17 cellular contexts compared by ENCODE assay signal in genomic region chr13:94558721-94559120, GRCh38. TPM values are rescaled to one million over a fixed set of nuclear protein-coding genes. Genes with fewer than 3 reads are reported as not detected.
DNase-seq lines count a peak whose midpoint lies in the region; ATAC-seq and TF ChIP-seq lines count a peak whose summit lies in the region.
"Had no signal": no experiment of that assay in that cellular context is flagged by ENCODE, and none has a peak within 500 bp of the region (broad histone marks: within the 10 kb centered on the region; RNA-seq: fewer than 3 reads in every experiment).

No MANE protein-coding gene starts in this region.

- H3K27ac ChIP-seq in A673 (ENCODE audit: low read depth, low read length, poor library complexity, severe bottlenecking) = no peak overlapping the region
- H3K27ac ChIP-seq in CD4-positive, alpha-beta T cell (ENCODE audit: low read depth, low read length) = no peak overlapping the region
- H3K27ac ChIP-seq: coronary artery, GM23248, neural progenitor cell, right atrium auricular region, thoracic aorta had no signal

- H3K4me3 Mint-ChIP-seq in CD4-positive, alpha-beta T cell = peak overlapping the region; percentile 55
- peak overlapping the region; percentile 59 for H3K4me3 Mint-ChIP-seq in T-helper 1 cell treated with Interleukin-12 subunit alpha and Interleukin-12 subunit beta and Interleukin-4 antibody, amounts not matched to agents 30 μg/mL and 1 μg/mL, for 36 hours
- H3K4me3 Mint-ChIP-seq: neural progenitor cell had no signal

- BruUV-seq in A673 (replicated peaks; lab: Mats Ljungman, UMichigan) = no TSS peak

- no peaks in the 10 kb centered on the region for H3K36me3 Mint-ChIP-seq in CD4-positive, alpha-beta T cell (ENCODE audit: low read depth)
- peaks cover 18% of the 10 kb centered on the region for H3K36me3 Mint-ChIP-seq in T-helper 1 cell treated with Interleukin-12 subunit alpha and Interleukin-12 subunit beta and Interleukin-4 antibody, amounts not matched to agents 30 μg/mL and 1 μg/mL, for 36 hours (ENCODE audit: low read depth)
- H3K36me3 Mint-ChIP-seq: neural progenitor cell had no signal

- peak overlapping the region; percentile 79 for H3K27ac Mint-ChIP-seq in CD4-positive, alpha-beta T cell
- peak overlapping the region; percentile 83 for H3K27ac Mint-ChIP-seq in T-helper 1 cell treated with Interleukin-12 subunit alpha and Interleukin-12 subunit beta and Interleukin-4 antibody, amounts not matched to agents 30 μg/mL and 1 μg/mL, for 36 hours
- H3K27ac Mint-ChIP-seq: neural progenitor cell had no signal

- peak; percentile 17 for DNase-seq in A673 (ENCODE audit: low spot score)
- no peak for DNase-seq in CD4-positive, alpha-beta T cell
- peak; percentile 5 for DNase-seq in choroid plexus epithelial cell (ENCODE audit: low read depth)
- no peak for DNase-seq in dermis blood vessel endothelial cell
- DNase-seq in DMS79 (lab: John Stamatoyannopoulos, UW) = no peak
- DNase-seq in SHP77 treated with DMSO at 0.1 percent for 48 hours (lab: John Stamatoyannopoulos, UW) = no peak
- DNase-seq: C1 segment of cervical spinal cord, GM23248, mesenchymal stem cell, NCI-H2029 treated with DMSO at 0.1 percent for 48 hours, NCI-H524 treated with DMSO at 0.1 percent for 48 hours had no signal

- intact Hi-C loops in A673 (cut with micrococcal nuclease; ENCODE audit: unreplicated experiment) = no loop called here
- intact Hi-C loops in CD4-positive, alpha-beta T cell (cut with DNase I, micrococcal nuclease) = loop anchor here in 1 of 2 experiments (10.0 kb wide), 1 partner anchor 626 kb away; no protein-coding TSS in a partner anchor

- H3K27me3 ChIP-seq in A673 (replicated peaks; ENCODE audit: insufficient read depth, low read depth, low read length, poor library complexity) = no peaks in the 10 kb centered on the region
- H3K27me3 ChIP-seq in CD4-positive, alpha-beta T cell (ENCODE audit: control insufficient read depth, insufficient read depth, low read length) = no peaks in the 10 kb centered on the region
- H3K27me3 ChIP-seq: neural progenitor cell, right atrium auricular region had no signal

- TF ChIP-seq CTCF in A673 (conservative IDR thresholded peaks at IDR 0.05; ENCODE audit: low read depth, low read length) = no peak
- TF ChIP-seq CTCF in CD4-positive, alpha-beta T cell (IDR thresholded peaks at IDR 0.05) = no peak
- no peak for TF ChIP-seq CTCF in choroid plexus epithelial cell (conservative IDR thresholded peaks at IDR 0.05; ENCODE audit: low read depth, low read length)

- POLR2A ChIA-PET in A673 (lab: Charles Lee; ENCODE audit: low non-redundant PET) = no interaction called here
- POLR2A ChIA-PET in CD4-positive, alpha-beta T cell (lab: Charles Lee) = no interaction called here

- peaks cover 27% of the 10 kb centered on the region for H3K4me1 Mint-ChIP-seq in CD4-positive, alpha-beta T cell (ENCODE audit: low read depth)
- H3K4me1 Mint-ChIP-seq in T-helper 1 cell treated with Interleukin-12 subunit alpha and Interleukin-12 subunit beta and Interleukin-4 antibody, amounts not matched to agents 30 μg/mL and 1 μg/mL, for 36 hours (ENCODE audit: low read depth) = peaks cover 23% of the 10 kb centered on the region

- ATAC-seq in CD4-positive, alpha-beta T cell (ENCODE audit: poor library complexity) = peak; percentile 56
- no peak for ATAC-seq in HG03139 (IDR thresholded peaks at IDR 0.05; ENCODE audit: unreplicated experiment)

- CTCF ChIA-PET in A673 (lab: Charles Lee) = no interaction called here
- CTCF ChIA-PET in CD4-positive, alpha-beta T cell (lab: Charles Lee) = no interaction called here

- H3K9me3 Mint-ChIP-seq in CD4-positive, alpha-beta T cell = no peaks in the 10 kb centered on the region
- H3K9me3 Mint-ChIP-seq in T-helper 1 cell treated with Interleukin-12 subunit alpha and Interleukin-12 subunit beta and Interleukin-4 antibody, amounts not matched to agents 30 μg/mL and 1 μg/mL, for 36 hours = peaks cover 9% of the 10 kb centered on the region
- H3K9me3 Mint-ChIP-seq: neural progenitor cell had no signal

- H3K9me3 ChIP-seq in A673 (ENCODE audit: low read depth, low read length, poor library complexity, severe bottlenecking) = no peaks in the 10 kb centered on the region
- no peaks in the 10 kb centered on the region for H3K9me3 ChIP-seq in CD4-positive, alpha-beta T cell (ENCODE audit: control insufficient read depth, low read length)
- H3K9me3 ChIP-seq: right atrium auricular region, thoracic aorta had no signal

- no peaks in the 10 kb centered on the region for H3K27me3 Mint-ChIP-seq in CD4-positive, alpha-beta T cell
- no peaks in the 10 kb centered on the region for H3K27me3 Mint-ChIP-seq in T-helper 1 cell treated with Interleukin-12 subunit alpha and Interleukin-12 subunit beta and Interleukin-4 antibody, amounts not matched to agents 30 μg/mL and 1 μg/mL, for 36 hours (ENCODE audit: low read depth)

- H3K4me1 ChIP-seq in A673 (ENCODE audit: insufficient read depth, low read length, poor library complexity, severe bottlenecking) = no peaks in the 10 kb centered on the region
- H3K4me1 ChIP-seq: neural progenitor cell, right atrium auricular region had no signal

- H3K36me3 ChIP-seq in A673 (ENCODE audit: insufficient read depth, low read length, poor library complexity, severe bottlenecking) = no peaks in the 10 kb centered on the region
- H3K36me3 ChIP-seq: neural progenitor cell, right atrium auricular region, thoracic aorta had no signal

- H3K4me3 ChIP-seq in A673 (ENCODE audit: low read depth, low read length, poor library complexity, severe bottlenecking) (no peak overlapping the region), choroid plexus epithelial cell (ENCODE audit: low read depth, low read length) (no peak overlapping the region)
- H3K4me3 ChIP-seq: coronary artery, GM23248, neural progenitor cell, right atrium auricular region, thoracic aorta had no signal

RNA-seq across cellular contexts. Expression of gene TGDS, which starts 37.2 kb away (rescaled TPM):
- total RNA-seq in A673 (2021) (8.0 and 9.0 TPM in 2 replicates), dermis blood vessel endothelial cell (13.1 and 15.0 TPM in 2 replicates)
- 1 to 10 TPM; 4.1 to 4.6 TPM for total RNA-seq in CD4-positive, alpha-beta T cell

RNA-seq across cellular contexts. Expression of gene GPR180, which starts 42.9 kb away (rescaled TPM):
- 7.2 and 8.3 TPM in 2 replicates for total RNA-seq in A673 (2021)
- total RNA-seq in CD4-positive, alpha-beta T cell = under 1 TPM; 0.80 to 0.92 TPM
- total RNA-seq in dermis blood vessel endothelial cell = 10.9 and 13.4 TPM in 2 replicates

Comparison
In these comparisons a context has a peak if more than half of its experiments do, and no peak if none do; other contexts are left out.
1. DNase-seq: peak in A673 (single experiment) and choroid plexus epithelial cell (single experiment); none in CD4-positive, alpha-beta T cell (0 of 10), dermis blood vessel endothelial cell (single experiment), DMS79 (single experiment) and SHP77 treated with DMSO at 0.1 percent for 48 hours (single experiment).